In genomic region chr22:45645526-45646414, GRCh38 we compare ENCODE assay signal across 9 cellular contexts. TPM values are rescaled to one million over a fixed set of nuclear protein-coding genes. Genes with fewer than 3 reads are reported as not detected.
DNase-seq lines count a peak whose midpoint lies in the region; ATAC-seq and TF ChIP-seq lines count a peak whose summit lies in the region.
"Had no signal": no experiment of that assay in that cellular context is flagged by ENCODE, and none has a peak within 500 bp of the region (broad histone marks: within the 10 kb centered on the region; RNA-seq: fewer than 3 reads in every experiment).

No MANE protein-coding gene starts in this region.

- H3K4me3 ChIP-seq in fibroblast of pulmonary artery (replicated peaks; ENCODE audit: low read depth, low read length) (no peak overlapping the region), neural cell (ENCODE audit: low read length) (no peak overlapping the region), stomach (peak overlapping the region in 2 of 4 donors; percentile 8)
- H3K4me3 ChIP-seq: SK-N-MC had no signal

- TF ChIP-seq CTCF in fibroblast of pulmonary artery (IDR thresholded peaks at IDR 0.05; ENCODE audit: low read length, missing control alignments) (peak; percentile 35), neural cell (IDR thresholded peaks at IDR 0.05; ENCODE audit: poor library complexity, severe bottlenecking) (peak; percentile 80), stomach (IDR thresholded peaks at IDR 0.05) (peak in 6 of 7 experiments; percentile 41 to 97 (median 92))

- intact Hi-C loops in stomach (cut with DNase I; ENCODE audit: low total_unique reads): loop anchor here (10.0 kb wide), 1 partner anchor 219 kb away; no protein-coding TSS in a partner anchor

- no peak overlapping the region for H3K4me2 ChIP-seq in neural cell (ENCODE audit: low read length)

- H3F3A ChIP-seq in neural cell (ENCODE audit: insufficient read depth, low read length, poor library complexity, severe bottlenecking): no peaks in the 10 kb centered on the region

- H3K4me1 ChIP-seq in stomach: peaks cover 8 to 12% (median 10%) of the 10 kb centered on the region in 4 donors

- TF ChIP-seq EP300 in neural cell (conservative IDR thresholded peaks at IDR 0.05; ENCODE audit: poor library complexity, severe bottlenecking) (no peak), stomach (IDR thresholded peaks at IDR 0.05) (no peak)

- no peaks in the 10 kb centered on the region for H3K36me3 ChIP-seq in neural cell (ENCODE audit: insufficient read depth, low read length)
- H3K36me3 ChIP-seq in stomach: no peaks in the 10 kb centered on the region

- ATAC-seq in HG03045 (IDR thresholded peaks at IDR 0.05; ENCODE audit: unreplicated experiment): peak; percentile 52
- ATAC-seq in GM18517 (IDR thresholded peaks at IDR 0.05; ENCODE audit: unreplicated experiment): no peak

- 18 to 37% (median 21%) methylated on average over 29 to 54 of the region's 54 CpGs for WGBS in stomach, 5 donors

- no peaks in the 10 kb centered on the region for H3K27me3 ChIP-seq in neural cell (ENCODE audit: insufficient read depth, low read depth, low read length)
- peaks cover 7 to 83% (median 18%) of the 10 kb centered on the region in 3 donors for H3K27me3 ChIP-seq in stomach

- H2AFZ ChIP-seq in neural cell (ENCODE audit: low read depth, low read length): no peak overlapping the region

- H3K9ac ChIP-seq in neural cell (ENCODE audit: low read length): no peak overlapping the region

- peak; percentile 83 for TF ChIP-seq RAD21 in neural cell (conservative IDR thresholded peaks at IDR 0.05)

- H4K20me1 ChIP-seq in neural cell (ENCODE audit: insufficient read depth): no peaks in the 10 kb centered on the region

- H3K9me3 ChIP-seq in neural cell (ENCODE audit: low read length) (no peaks in the 10 kb centered on the region), stomach (no peaks in the 10 kb centered on the region)

- TF ChIP-seq POLR2A in stomach (IDR thresholded peaks at IDR 0.05): no peak

- H3K27ac ChIP-seq in neural cell (ENCODE audit: low read length): no peak overlapping the region
- no peak overlapping the region for H3K27ac ChIP-seq in stomach
- H3K27ac ChIP-seq: SK-N-MC had no signal

- H3K9me2 ChIP-seq in neural cell (ENCODE audit: insufficient read depth, low read length): no peaks in the 10 kb centered on the region

- peak; percentile 13 for DNase-seq in COR-L47 (lab: John Stamatoyannopoulos, UW)
- DNase-seq in RKO (ENCODE audit: low spot score): peak; percentile 9
- peak; percentile 60 for DNase-seq in activated T-helper 1 cell treated with Interleukin-2 at 50 U/mL for 16 hours (ENCODE audit: low read depth)
- peak; percentile 54 for DNase-seq in fibroblast of pulmonary artery (ENCODE audit: low read depth)
- peak; percentile 82 for DNase-seq in stomach

- H3K79me2 ChIP-seq in neural cell (replicated peaks; ENCODE audit: insufficient read depth, low read length): no peaks in the 10 kb centered on the region

TF ChIP-seq in neural cell, 6 proteins besides CTCF, POLR2A, EP300 and RAD21:
- no peak for TF ChIP-seq TAF1 (IDR thresholded peaks at IDR 0.05; ENCODE audit: low read depth)
- TF ChIP-seq EZH2 (IDR thresholded peaks at IDR 0.05; ENCODE audit: borderline replicate concordance, insufficient read depth, low read length, poor library complexity, severe bottlenecking): no peak
- no peak for TF ChIP-seq REST (IDR thresholded peaks at IDR 0.05; ENCODE audit: borderline replicate concordance)
- TF ChIP-seq POLR2AphosphoS5 (IDR thresholded peaks at IDR 0.05): no peak
- TF ChIP-seq MXI1 (conservative IDR thresholded peaks at IDR 0.05; ENCODE audit: poor library complexity, severe bottlenecking): no peak
- peak; percentile 87 for TF ChIP-seq SMC3 (conservative IDR thresholded peaks at IDR 0.05; ENCODE audit: poor library complexity)
TF ChIP-seq in neural cell: peak in this region for 1.

RNA-seq across cellular contexts. Expression of gene ATXN10, which starts 25.9 kb away (rescaled TPM):
- polyA plus RNA-seq in neural cell: 282 and 321 TPM in 2 replicates
- 225 and 247 TPM in 2 replicates for polyA minus RNA-seq in neural cell
- total RNA-seq in stomach: 100 to 1,000 TPM in 4 of 5 donors, 10 to 100 TPM in 1; 65.6 to 171 (median 125) TPM
- polyA plus RNA-seq in stomach: 10 to 100 TPM; 36.5 to 47.9 (median 43.8) TPM

Comparison
In these comparisons a context has a peak if more than half of its experiments do, and no peak if none do; other contexts are left out.
1. DNase-seq: peak in every context shown above with its lines; median percentile 82 in stomach; 60 in activated T-helper 1 cell treated with Interleukin-2 at 50 U/mL for 16 hours; 54 in fibroblast of pulmonary artery; 13 in COR-L47; 9 in RKO.
2. CTCF ChIP-seq: peak in every context shown above with its lines; median percentile 92 in stomach; 80 in neural cell; 35 in fibroblast of pulmonary artery.